In genomic region chr6:84771732-84772131, GRCh38 we compare ENCODE assay signal across 2 cellular contexts.
A peak's percentile ranks its signal among the peaks of the same experiment; 100 is the strongest.
TF ChIP-seq lines count a peak whose summit lies in the region.

No MANE protein-coding gene starts in this region.

TF ChIP-seq in H1, 55 proteins besides CTCF, POLR2A, EP300 and RAD21:
- TF ChIP-seq KDM1A (IDR thresholded peaks at IDR 0.05; ENCODE audit: borderline replicate concordance, low read length): no peak
- peak; percentile 30 for TF ChIP-seq EZH2 (IDR thresholded peaks at IDR 0.05; ENCODE audit: low read depth, low read length, severe bottlenecking)
- no peak for TF ChIP-seq BCL11A (IDR thresholded peaks at IDR 0.05; ENCODE audit: low read depth in 2 of 2, low read length in 2 of 2)
- TF ChIP-seq RFX5 (IDR thresholded peaks at IDR 0.05; ENCODE audit: borderline replicate concordance, low read depth, low read length): no peak
- no peak for TF ChIP-seq MAX (IDR thresholded peaks at IDR 0.05)
- TF ChIP-seq RNF2 (IDR thresholded peaks at IDR 0.05; ENCODE audit: borderline replicate concordance, low read depth, low read length, missing control alignments, poor library complexity, severe bottlenecking): peak; percentile 99

TF ChIP-seq in neural cell, 6 proteins besides CTCF, POLR2A, EP300 and RAD21:
- no peak for TF ChIP-seq SMC3 (conservative IDR thresholded peaks at IDR 0.05; ENCODE audit: poor library complexity)
- TF ChIP-seq TAF1 (IDR thresholded peaks at IDR 0.05; ENCODE audit: low read depth): no peak
- peak; percentile 74 for TF ChIP-seq POLR2AphosphoS5 (IDR thresholded peaks at IDR 0.05)
- no peak for TF ChIP-seq EZH2 (IDR thresholded peaks at IDR 0.05; ENCODE audit: borderline replicate concordance, insufficient read depth, low read length, poor library complexity, severe bottlenecking)
